ENCODE assay signal across 15 cellular contexts in the genomic region with DNA sequence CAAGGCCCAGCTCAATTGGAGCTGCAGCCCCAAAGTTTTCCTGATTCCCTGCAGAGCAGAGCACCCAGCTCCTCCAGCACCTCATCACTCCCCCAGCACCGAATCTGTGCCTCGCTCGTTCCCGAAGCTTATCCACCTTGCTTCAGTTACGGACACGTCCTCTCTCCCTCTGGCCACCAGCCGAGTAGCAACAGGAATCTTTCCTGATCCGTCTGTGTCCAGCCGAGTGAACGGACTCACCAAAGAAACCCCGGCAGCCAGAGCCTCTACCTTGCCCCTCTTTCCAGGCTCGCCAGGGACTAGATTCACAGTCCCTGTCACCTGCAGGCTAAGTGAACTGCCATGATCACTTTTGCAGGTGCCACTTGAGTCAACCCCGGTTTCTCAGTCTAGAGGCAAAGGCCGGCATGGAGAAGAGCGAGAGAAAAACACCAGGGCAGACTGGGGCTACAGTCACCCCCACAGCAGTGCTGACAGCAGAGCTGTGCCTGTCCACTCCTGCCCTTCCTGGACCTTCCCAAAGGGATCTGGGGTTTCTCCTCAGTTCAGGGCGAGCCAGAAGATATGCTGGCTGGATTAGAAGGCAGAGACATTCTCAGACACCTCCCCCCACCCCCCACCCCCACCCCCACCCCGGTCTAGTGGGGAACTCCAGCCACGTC. TPM values are rescaled to one million over a fixed set of nuclear protein-coding genes. Genes with fewer than 3 reads are reported as not detected.
DNase-seq lines count a peak whose midpoint lies in the region; ATAC-seq and TF ChIP-seq lines count a peak whose summit lies in the region.
"Had no signal": no experiment of that assay in that cellular context is flagged by ENCODE, and none has a peak within 500 bp of the region (broad histone marks: within the 10 kb centered on the region; RNA-seq: fewer than 3 reads in every experiment).

No MANE protein-coding gene starts in this region.

- H3K4ac ChIP-seq in H9 (ENCODE audit: low read depth, low read length) (no peak overlapping the region), trophoblast cell (ENCODE audit: low read depth, low read length) (no peak overlapping the region)

- H3K14ac ChIP-seq in H9 (ENCODE audit: insufficient read depth, low read length), result no peak overlapping the region
- H3K14ac ChIP-seq in trophoblast cell (ENCODE audit: low read length), result no peak overlapping the region

- no peak overlapping the region for H3K4me3 Mint-ChIP-seq in H9
- H3K4me3 Mint-ChIP-seq: T-helper 1 cell treated with Interleukin-12 subunit alpha and Interleukin-12 subunit beta and Interleukin-4 antibody, amounts not matched to agents 30 μg/mL and 1 μg/mL, for 36 hours had no signal

- H2BK12ac ChIP-seq in H9 (ENCODE audit: insufficient read length, low read depth, low read length), result no peak overlapping the region
- H2BK12ac ChIP-seq in trophoblast cell (ENCODE audit: low read length), result no peak overlapping the region

- DNase-seq in DND-41 (no peak), H9 (no peak), trophoblast cell (no peak), spleen (no peak), pons (ENCODE audit: low spot score) (no peak)
- DNase-seq in effector memory CD4-positive, alpha-beta T cell, result no peak
- DNase-seq: KG1, MV-4-11, tibial artery had no signal

- H3K23ac ChIP-seq in H9 (ENCODE audit: insufficient read length, low read depth, low read length) (no peak overlapping the region), trophoblast cell (ENCODE audit: low read length) (peak overlapping the region; percentile 34)

- no peak overlapping the region for H3K4me2 ChIP-seq in DND-41 (ENCODE audit: insufficient read depth, low read length)
- H3K4me2 ChIP-seq in H9 (ENCODE audit: insufficient read depth, insufficient read length, low read length), result no peak overlapping the region
- no peak overlapping the region for H3K4me2 ChIP-seq in trophoblast cell (ENCODE audit: low read length)
- H3K4me2 ChIP-seq: PC-9 had no signal

- H3K4me1 ChIP-seq in DND-41 (ENCODE audit: insufficient read depth, low read length) (no peaks in the 10 kb centered on the region), H9 (ENCODE audit: insufficient read depth, low read length) (no peaks in the 10 kb centered on the region), trophoblast cell (ENCODE audit: control insufficient read depth in 1 of 2, insufficient read depth in 2 of 2, low read length in 2 of 2) (no peaks in the 10 kb centered on the region), spleen (peaks cover 0 to 16% (median 4%) of the 10 kb centered on the region in 6 donors)
- H3K4me1 ChIP-seq in effector memory CD4-positive, alpha-beta T cell (ENCODE audit: control insufficient read depth, insufficient read depth, low read length, poor library complexity, severe bottlenecking), result no peaks in the 10 kb centered on the region

- no peak overlapping the region for H3K9ac ChIP-seq in DND-41 (ENCODE audit: low read depth, low read length)
- no peak overlapping the region for H3K9ac ChIP-seq in H9 (ENCODE audit: extremely low read depth, insufficient read length, low read length)
- no peak overlapping the region for H3K9ac ChIP-seq in trophoblast cell (ENCODE audit: low read length)
- H3K9ac ChIP-seq: GM23248, parathyroid adenoma had no signal

- no peak overlapping the region for H3T11ph ChIP-seq in H9 (ENCODE audit: low read length)

- TF ChIP-seq CTCF in DND-41 (IDR thresholded peaks at IDR 0.05; ENCODE audit: borderline replicate concordance, extremely low read depth, low read length, poor library complexity, severe bottlenecking), result no peak
- TF ChIP-seq CTCF in H9 (conservative IDR thresholded peaks at IDR 0.05), result no peak
- no peak for TF ChIP-seq CTCF in spleen (IDR thresholded peaks at IDR 0.05 in 8 of 11, conservative IDR thresholded peaks at IDR 0.05 in 3 of 11)

- H3K9me3 Mint-ChIP-seq in H9, result peaks cover 0 to 2% of the 10 kb centered on the region in 2 experiments; a peak in 1 of 5 replicates
- H3K9me3 Mint-ChIP-seq: T-helper 1 cell treated with Interleukin-12 subunit alpha and Interleukin-12 subunit beta and Interleukin-4 antibody, amounts not matched to agents 30 μg/mL and 1 μg/mL, for 36 hours had no signal

- no peak overlapping the region for H4K12ac ChIP-seq in trophoblast cell (ENCODE audit: low read depth, low read length)

- H4K20me1 ChIP-seq in DND-41 (ENCODE audit: insufficient read depth, low read length) (peaks cover 57% of the 10 kb centered on the region), H9 (ENCODE audit: control insufficient read depth, insufficient read depth, insufficient read length) (peaks cover 2% of the 10 kb centered on the region)

- H2AFZ ChIP-seq in DND-41 (ENCODE audit: low read depth, low read length) (no peak overlapping the region), H9 (ENCODE audit: low read length) (no peak overlapping the region), trophoblast cell (ENCODE audit: insufficient read depth, low read length, poor library complexity) (no peak overlapping the region)
- H2AFZ ChIP-seq: GM23248, parathyroid adenoma, PC-9 had no signal

- H4K5ac ChIP-seq in H9 (ENCODE audit: insufficient read length, low read depth, low read length), result no peak overlapping the region

- intact Hi-C loops in spleen (cut with DNase I; ENCODE audit: low total_unique reads), result loop anchor here (10.0 kb wide), 2 partner anchors 53 to 333 kb away; a partner anchor contains a TSS

- TF ChIP-seq POLR2A in spleen (IDR thresholded peaks at IDR 0.05), result no peak

- H2BK20ac ChIP-seq in H9 (ENCODE audit: low read depth, low read length, poor library complexity, severe bottlenecking), result no peak overlapping the region

- no peaks in the 10 kb centered on the region for H3K79me1 ChIP-seq in H9 (ENCODE audit: insufficient read depth, low read depth, low read length, poor library complexity, severe bottlenecking)
- no peaks in the 10 kb centered on the region for H3K79me1 ChIP-seq in trophoblast cell (ENCODE audit: low read length)

- H2BK15ac ChIP-seq in H9 (ENCODE audit: low read depth, low read length), result no peak overlapping the region

- no CpG with 5 or more reads among the region's 18 CpGs for WGBS in H9 (ENCODE audit: extremely low coverage, insufficient read length, low lambda C conversion rate)
- no CpG with 5 or more reads among the region's 18 CpGs for WGBS in trophoblast cell (ENCODE audit: extremely low coverage, insufficient coverage, insufficient read length)
- WGBS in spleen, 5 donors, result 74 to 79% (median 76%) methylated on average over 17 to 18 of the region's 18 CpGs

- no peaks in the 10 kb centered on the region for H3K23me2 ChIP-seq in H9 (ENCODE audit: insufficient read length, low read depth, low read length, poor library complexity, severe bottlenecking)

- H3K27ac Mint-ChIP-seq in H9, result peak overlapping the region in 2 of 3 experiments; percentile 6 to 88; a peak in 3 of 7 replicates
- H3K27ac Mint-ChIP-seq: T-helper 1 cell treated with Interleukin-12 subunit alpha and Interleukin-12 subunit beta and Interleukin-4 antibody, amounts not matched to agents 30 μg/mL and 1 μg/mL, for 36 hours had no signal

- H2AK5ac ChIP-seq in H9 (ENCODE audit: insufficient read length, low read length) (no peak overlapping the region), trophoblast cell (ENCODE audit: low read length) (no peak overlapping the region)

- peaks cover 13 to 22% of the 10 kb centered on the region in 2 experiments for H3K4me1 Mint-ChIP-seq in H9

- no peak overlapping the region for H3K56ac ChIP-seq in H9 (ENCODE audit: insufficient read length, low read depth, low read length)

- H3K79me2 ChIP-seq in DND-41 (ENCODE audit: insufficient read depth, low read length), result peaks cover 53% of the 10 kb centered on the region
- no peaks in the 10 kb centered on the region for H3K79me2 ChIP-seq in H9 (ENCODE audit: insufficient read depth, low read length)
- no peaks in the 10 kb centered on the region for H3K79me2 ChIP-seq in trophoblast cell (ENCODE audit: control insufficient read depth, insufficient read depth, low read length, poor library complexity)
- H3K79me2 ChIP-seq: parathyroid adenoma had no signal

- no peak overlapping the region for H2BK5ac ChIP-seq in H9 (ENCODE audit: insufficient read length, low read length)
- H2BK5ac ChIP-seq in trophoblast cell (ENCODE audit: low read depth, low read length, poor library complexity), result no peak overlapping the region

- ATAC-seq in DND-41 (ENCODE audit: insufficient read depth, low read depth), result peak; percentile 17; the same call in 1 of the 3 replicates
- no peak for ATAC-seq in GM18520 (IDR thresholded peaks at IDR 0.05; ENCODE audit: unreplicated experiment)

- no peaks in the 10 kb centered on the region for H3K27me3 ChIP-seq in DND-41 (ENCODE audit: insufficient read depth, low read length, poor library complexity)
- no peaks in the 10 kb centered on the region for H3K27me3 ChIP-seq in H9 (ENCODE audit: insufficient read depth, low read length)
- no peaks in the 10 kb centered on the region for H3K27me3 ChIP-seq in effector memory CD4-positive, alpha-beta T cell (replicated peaks; ENCODE audit: control insufficient read depth, insufficient read depth, low read length, poor library complexity, severe bottlenecking)
- H3K27me3 ChIP-seq in trophoblast cell (ENCODE audit: insufficient read depth, low read length), result no peaks in the 10 kb centered on the region
- H3K27me3 ChIP-seq in spleen (replicated peaks in 1 of 7), result no peaks in the 10 kb centered on the region

- no peak overlapping the region for H2BK120ac ChIP-seq in H9 (ENCODE audit: low read depth, low read length, poor library complexity, severe bottlenecking)
- H2BK120ac ChIP-seq in trophoblast cell (ENCODE audit: insufficient read depth, low read length, poor library complexity), result no peak overlapping the region

- no peak overlapping the region for H3K4me3 ChIP-seq in DND-41 (ENCODE audit: low read depth in 1 of 2, low read length in 2 of 2)
- no peak overlapping the region for H3K4me3 ChIP-seq in effector memory CD4-positive, alpha-beta T cell (ENCODE audit: insufficient read depth, low read depth, low read length, poor library complexity, severe bottlenecking)
- H3K4me3 ChIP-seq in trophoblast cell (ENCODE audit: low read depth, low read length), result no peak overlapping the region
- H3K4me3 ChIP-seq in spleen, result no peak overlapping the region
- H3K4me3 ChIP-seq: GM23248, PC-9, tibial artery had no signal

- H3K18ac ChIP-seq in H9 (ENCODE audit: insufficient read length, low read depth, low read length) (no peak overlapping the region), trophoblast cell (ENCODE audit: low read length) (no peak overlapping the region)

- no peaks in the 10 kb centered on the region; the same call in 1 of the 2 replicates for H3K27me3 Mint-ChIP-seq in H9 (ENCODE audit: low read depth)

- H4K8ac ChIP-seq in H9 (replicated peaks; ENCODE audit: insufficient read length, low read depth, low read length), result no peak overlapping the region
- H4K8ac ChIP-seq in trophoblast cell (ENCODE audit: low read depth, low read length), result no peak overlapping the region

- H3K36me3 Mint-ChIP-seq in H9 (ENCODE audit: insufficient read depth in 1 of 3, low read depth in 3 of 3), result peaks cover 0 to 7% (median 0%) of the 10 kb centered on the region in 3 experiments; a peak in 4 of 7 replicates

- no peak overlapping the region for H4K91ac ChIP-seq in H9 (ENCODE audit: insufficient read length, low read depth, low read length)
- no peak overlapping the region for H4K91ac ChIP-seq in trophoblast cell (ENCODE audit: low read depth, low read length)

- peaks cover 67% of the 10 kb centered on the region for H3K36me3 ChIP-seq in DND-41 (ENCODE audit: insufficient read depth, low read length)
- H3K36me3 ChIP-seq in effector memory CD4-positive, alpha-beta T cell (ENCODE audit: control insufficient read depth, insufficient read depth, low read length), result peaks cover 37% of the 10 kb centered on the region
- no peaks in the 10 kb centered on the region for H3K36me3 ChIP-seq in trophoblast cell (ENCODE audit: control insufficient read depth in 1 of 2, insufficient read depth in 2 of 2, low read length in 2 of 2)
- peaks cover 0 to 93% (median 50%) of the 10 kb centered on the region in 6 donors for H3K36me3 ChIP-seq in spleen

- no peaks in the 10 kb centered on the region for H3K9me3 ChIP-seq in DND-41 (ENCODE audit: insufficient read depth, low read length, severe bottlenecking)
- H3K9me3 ChIP-seq in H9 (ENCODE audit: control insufficient read depth, low read depth, low read length), result no peaks in the 10 kb centered on the region
- H3K9me3 ChIP-seq in effector memory CD4-positive, alpha-beta T cell (ENCODE audit: control insufficient read depth, low read length), result no peaks in the 10 kb centered on the region
- peaks cover 1% of the 10 kb centered on the region for H3K9me3 ChIP-seq in trophoblast cell (ENCODE audit: insufficient read depth, low read depth, low read length)
- no peaks in the 10 kb centered on the region for H3K9me3 ChIP-seq in spleen
- H3K9me3 ChIP-seq: tibial artery had no signal

- H3K27ac ChIP-seq in DND-41 (ENCODE audit: low read length) (no peak overlapping the region), H9 (ENCODE audit: insufficient read length, low read depth, low read length) (no peak overlapping the region), trophoblast cell (ENCODE audit: low read depth, low read length) (no peak overlapping the region), spleen (peak overlapping the region in 1 of 8 donors; percentile 10)
- H3K27ac ChIP-seq in effector memory CD4-positive, alpha-beta T cell (ENCODE audit: insufficient read depth, low read length, poor library complexity, severe bottlenecking), result peak overlapping the region; percentile 42
- H3K27ac ChIP-seq: GM23248, parathyroid adenoma, PC-9, tibial artery, VCaP had no signal

RNA-seq across cellular contexts. Expression of a gene that starts 32.3 kb away (rescaled TPM):
- total RNA-seq in H9 (2021), result 23.2 and 25.5 TPM in 2 replicates
- 11.2 and 12.5 TPM in 2 replicates for polyA plus RNA-seq in trophoblast cell (2013)
- 10 to 100 TPM; 45.4 to 73.4 (median 51.5) TPM for total RNA-seq in spleen
- polyA plus RNA-seq in spleen, result 10 to 100 TPM; 37.7 to 49.2 (median 41.3) TPM
